Comparison of ENCODE assay signal across 9 cellular contexts in genomic region chr4:40722576-40723161, GRCh38. TPM values are rescaled to one million over a fixed set of nuclear protein-coding genes. Genes with fewer than 3 reads are reported as not detected.
A peak's percentile ranks its signal among the peaks of the same experiment; 100 is the strongest.
DNase-seq lines count a peak whose midpoint lies in the region; ATAC-seq and TF ChIP-seq lines count a peak whose summit lies in the region.
"Had no signal": no experiment of that assay in that cellular context is flagged by ENCODE, and none has a peak within 500 bp of the region (broad histone marks: within the 10 kb centered on the region; RNA-seq: fewer than 3 reads in every experiment).

No MANE protein-coding gene starts in this region.

- no peaks in the 10 kb centered on the region for H3K36me3 Mint-ChIP-seq in stimulated activated naive B cell treated with anti-CD40 and anti-IgM and Interleukin-4, amounts not matched to agents 10 μg/mL and 1 μg/mL and 100 μg/mL, for 72 hours

- 27 to 31% methylated on average over 5 of the region's 5 CpGs for WGBS in body of pancreas, 2 donors

- peak; percentile 49 for DNase-seq in Ammon's horn (ENCODE audit: low spot score)
- peak in 2 of 4 donors; percentile 51 to 53 for DNase-seq in body of pancreas
- DNase-seq in stimulated activated naive B cell treated with anti-CD40 and anti-IgM and Interleukin-4, amounts not matched to agents 10 μg/mL and 1 μg/mL and 100 μg/mL, for 72 hours, result peak; percentile 58
- DNase-seq in midbrain (lab: John Stamatoyannopoulos, UW), result no peak
- no peak for DNase-seq in T1000 (lab: John Stamatoyannopoulos, UW)

- peaks cover 27% of the 10 kb centered on the region for H3K4me1 ChIP-seq in body of pancreas

- ATAC-seq in GM19043 (IDR thresholded peaks at IDR 0.05; ENCODE audit: low read depth, unreplicated experiment) (peak; percentile 63), HG03520 (IDR thresholded peaks at IDR 0.05; ENCODE audit: unreplicated experiment) (peak; percentile 57), body of pancreas (peak; percentile 76), HG03457 (IDR thresholded peaks at IDR 0.05; ENCODE audit: unreplicated experiment) (no peak)
- ATAC-seq in stimulated activated naive B cell treated with anti-CD40 and anti-IgM and Interleukin-4, amounts not matched to agents 10 μg/mL and 1 μg/mL and 100 μg/mL, for 72 hours (replicated peaks), result peak; percentile 90 to 94

- H3K9me3 Mint-ChIP-seq in stimulated activated naive B cell treated with anti-CD40 and anti-IgM and Interleukin-4, amounts not matched to agents 10 μg/mL and 1 μg/mL and 100 μg/mL, for 72 hours, result no peaks in the 10 kb centered on the region
- H3K9me3 Mint-ChIP-seq: stimulated activated naive CD8-positive, alpha-beta T cell treated with anti-CD3 and anti-CD28 coated beads, Interleukin-15, Interleukin-2, amounts not matched to agents 100 ng/mL and 50 ng/mL, for 24 hours had no signal

- H3K27me3 ChIP-seq in body of pancreas, result no peaks in the 10 kb centered on the region

- H3K27ac Mint-ChIP-seq in stimulated activated naive B cell treated with anti-CD40 and anti-IgM and Interleukin-4, amounts not matched to agents 10 μg/mL and 1 μg/mL and 100 μg/mL, for 72 hours, result no peak overlapping the region
- H3K27ac Mint-ChIP-seq: stimulated activated naive CD8-positive, alpha-beta T cell treated with anti-CD3 and anti-CD28 coated beads, Interleukin-15, Interleukin-2, amounts not matched to agents 100 ng/mL and 50 ng/mL, for 24 hours had no signal

- TF ChIP-seq CTCF in body of pancreas (IDR thresholded peaks at IDR 0.05), result no peak

- intact Hi-C loops in body of pancreas (cut with DNase I), result no loop called here

- no peak overlapping the region for H3K4me3 ChIP-seq in body of pancreas

- H3K27me3 Mint-ChIP-seq in stimulated activated naive B cell treated with anti-CD40 and anti-IgM and Interleukin-4, amounts not matched to agents 10 μg/mL and 1 μg/mL and 100 μg/mL, for 72 hours, result no peaks in the 10 kb centered on the region

- H3K4me1 Mint-ChIP-seq in stimulated activated naive B cell treated with anti-CD40 and anti-IgM and Interleukin-4, amounts not matched to agents 10 μg/mL and 1 μg/mL and 100 μg/mL, for 72 hours, result peaks cover 7 to 12% of the 10 kb centered on the region in 2 donors

- no peaks in the 10 kb centered on the region for H3K9me3 ChIP-seq in body of pancreas

- H3K36me3 ChIP-seq in body of pancreas (replicated peaks in 1 of 2; ENCODE audit: insufficient read depth in 1 of 2, low read depth in 2 of 2), result no peaks in the 10 kb centered on the region

- no peak overlapping the region for H3K4me3 Mint-ChIP-seq in stimulated activated naive B cell treated with anti-CD40 and anti-IgM and Interleukin-4, amounts not matched to agents 10 μg/mL and 1 μg/mL and 100 μg/mL, for 72 hours
- H3K4me3 Mint-ChIP-seq: stimulated activated naive CD8-positive, alpha-beta T cell treated with anti-CD3 and anti-CD28 coated beads, Interleukin-15, Interleukin-2, amounts not matched to agents 100 ng/mL and 50 ng/mL, for 24 hours had no signal

- H3K27ac ChIP-seq in body of pancreas, result peak overlapping the region in 3 of 4 donors; percentile 45 to 80 (median 59)

- TF ChIP-seq POLR2A in body of pancreas (IDR thresholded peaks at IDR 0.05), result no peak

RNA-seq across cellular contexts. Expression of gene NSUN7, which starts 27.1 kb away (rescaled TPM):
- 10 to 100 TPM; 14.3 to 35.3 TPM for total RNA-seq in body of pancreas

Comparison
In these comparisons a context has a peak if more than half of its experiments do, and no peak if none do; other contexts are left out.
1. DNase-seq: peak in Ammon's horn (single experiment) and stimulated activated naive B cell treated with anti-CD40 and anti-IgM and Interleukin-4, amounts not matched to agents 10 μg/mL and 1 μg/mL and 100 μg/mL, for 72 hours (single experiment); none in midbrain (single experiment) and T1000 (single experiment).